In genomic region chr2:144114761-144115160, GRCh38 we compare ENCODE assay signal across 20 cellular contexts.
DNase-seq lines count a peak whose midpoint lies in the region; ATAC-seq and TF ChIP-seq lines count a peak whose summit lies in the region.
"Had no signal": no experiment of that assay in that cellular context is flagged by ENCODE, and none has a peak within 500 bp of the region (broad histone marks: within the 10 kb centered on the region; RNA-seq: fewer than 3 reads in every experiment).

No MANE protein-coding gene starts in this region.

- no peak overlapping the region for H3K56ac ChIP-seq in H9 (ENCODE audit: insufficient read length, low read depth, low read length)

- DNase-seq in SK-N-SH: no peak
- DNase-seq in LHCN-M2 (ENCODE audit: low read depth): peak; percentile 38
- peak; percentile 55 for DNase-seq in fibroblast of mammary gland (ENCODE audit: low read depth)
- peak; percentile 23 for DNase-seq in skeletal muscle cell (ENCODE audit: low read depth)
- DNase-seq in H9: no peak
- no peak for DNase-seq in CD1c-positive myeloid dendritic cell (ENCODE audit: extremely low spot score)
- DNase-seq: Caco-2; CD4-positive, CD25-positive, alpha-beta regulatory T cell; Karpas-422; NCI-H1105 treated with DMSO at 0.1 percent for 48 hours; NCI-H1694 treated with DMSO at 0.1 percent for 48 hours; NCI-H226; NCI-H82; SHP77 had no signal

- no peak overlapping the region for H3K18ac ChIP-seq in H9 (ENCODE audit: insufficient read length, low read depth, low read length)

- H3K23ac ChIP-seq in H9 (ENCODE audit: insufficient read length, low read depth, low read length): no peak overlapping the region

- no peak for TF ChIP-seq EP300 in SK-N-SH (IDR thresholded peaks at IDR 0.05; ENCODE audit: borderline replicate concordance in 1 of 2, low read depth in 1 of 2, low read length in 1 of 2)

- no peaks in the 10 kb centered on the region for H3K9me2 ChIP-seq in SK-N-SH

- no peak overlapping the region for H3K4me3 Mint-ChIP-seq in H9
- H3K4me3 Mint-ChIP-seq: B cell; CD4-positive, CD25-positive, alpha-beta regulatory T cell; IgD-negative memory B cell had no signal

- H2BK120ac ChIP-seq in H9 (ENCODE audit: low read depth, low read length, poor library complexity, severe bottlenecking): no peak overlapping the region

- no peak for ATAC-seq in SK-N-SH treated with all-trans-retinoic acid at 6 μM for 48 hours
- no peak for ATAC-seq in HG03135 (IDR thresholded peaks at IDR 0.05; ENCODE audit: unreplicated experiment)
- ATAC-seq: GM12878 had no signal

- H2AFZ ChIP-seq in SK-N-SH (ENCODE audit: low read depth) (no peak overlapping the region), H9 (ENCODE audit: low read length) (no peak overlapping the region)

- no peak overlapping the region for H3K9ac ChIP-seq in SK-N-SH
- H3K9ac ChIP-seq in H9 (ENCODE audit: extremely low read depth, insufficient read length, low read length): no peak overlapping the region

- no peaks in the 10 kb centered on the region for H3K36me3 ChIP-seq in SK-N-SH (replicated peaks in 1 of 2; ENCODE audit: control insufficient read depth in 1 of 2, insufficient read depth in 2 of 2, low read length in 1 of 2)

- H3K23me2 ChIP-seq in H9 (ENCODE audit: insufficient read length, low read depth, low read length, poor library complexity, severe bottlenecking): no peaks in the 10 kb centered on the region

- H3K4me3 ChIP-seq in SK-N-SH (ENCODE audit: low read depth in 2 of 2, low read length in 1 of 2) (no peak overlapping the region), fibroblast of mammary gland (ENCODE audit: control insufficient read depth, low read depth, low read length) (no peak overlapping the region), skeletal muscle cell (ENCODE audit: low read depth, low read length) (no peak overlapping the region)
- H3K4me3 ChIP-seq: GM12878 had no signal

- H3K27ac Mint-ChIP-seq in H9: no peak overlapping the region
- H3K27ac Mint-ChIP-seq: B cell, IgD-negative memory B cell had no signal

- no peak overlapping the region for H2AK5ac ChIP-seq in H9 (ENCODE audit: insufficient read length, low read length)

- WGBS in SK-N-SH (ENCODE audit: low lambda C conversion rate): 90% methylated on average over 1 of the region's 1 CpG
- no CpG with 5 or more reads among the region's 1 CpG for WGBS in H9 (ENCODE audit: extremely low coverage, insufficient read length, low lambda C conversion rate)

- H3K4me2 ChIP-seq in SK-N-SH: no peak overlapping the region
- no peak overlapping the region for H3K4me2 ChIP-seq in H9 (ENCODE audit: insufficient read depth, insufficient read length, low read length)

- peaks cover 24% of the 10 kb centered on the region for H3F3A ChIP-seq in SK-N-SH (replicated peaks; ENCODE audit: insufficient read depth)

- no peaks in the 10 kb centered on the region for H3K9me3 ChIP-seq in SK-N-SH
- no peaks in the 10 kb centered on the region for H3K9me3 ChIP-seq in H9 (ENCODE audit: control insufficient read depth, low read depth, low read length)
- H3K9me3 ChIP-seq: Caco-2 had no signal

- H3K4me1 ChIP-seq in SK-N-SH (ENCODE audit: control insufficient read depth in 1 of 2, insufficient read depth in 2 of 2, low read depth in 1 of 2, low read length in 1 of 2) (peaks cover 6 to 10% of the 10 kb centered on the region in 2 experiments; a peak in 3 of 4 replicates), H9 (ENCODE audit: insufficient read depth, low read length) (no peaks in the 10 kb centered on the region)
- H3K4me1 ChIP-seq: Caco-2 had no signal

- no peak overlapping the region for H4K91ac ChIP-seq in H9 (ENCODE audit: insufficient read length, low read depth, low read length)

- H3K36me3 Mint-ChIP-seq in H9 (ENCODE audit: insufficient read depth in 1 of 3, low read depth in 3 of 3): peaks cover 4 to 15% (median 9%) of the 10 kb centered on the region in 3 experiments; a peak in 5 of 7 replicates
- H3K36me3 Mint-ChIP-seq: CD4-positive, CD25-positive, alpha-beta regulatory T cell had no signal

- no peaks in the 10 kb centered on the region for H3K27me3 ChIP-seq in SK-N-SH (ENCODE audit: insufficient read depth)
- no peaks in the 10 kb centered on the region for H3K27me3 ChIP-seq in H9 (ENCODE audit: insufficient read depth, low read length)

- no peak for TF ChIP-seq CTCF in SK-N-SH (IDR thresholded peaks at IDR 0.05)
- TF ChIP-seq CTCF in fibroblast of mammary gland (conservative IDR thresholded peaks at IDR 0.05; ENCODE audit: control insufficient read depth, insufficient read depth, low read depth, low read length): no peak
- no peak for TF ChIP-seq CTCF in H9 (conservative IDR thresholded peaks at IDR 0.05)

- no peak overlapping the region for H3K14ac ChIP-seq in H9 (ENCODE audit: insufficient read depth, low read length)

- no peak overlapping the region for H2BK20ac ChIP-seq in H9 (ENCODE audit: low read depth, low read length, poor library complexity, severe bottlenecking)

- H4K5ac ChIP-seq in H9 (ENCODE audit: insufficient read length, low read depth, low read length): no peak overlapping the region

- H3K27me3 Mint-ChIP-seq in H9 (ENCODE audit: low read depth): no peaks in the 10 kb centered on the region
- H3K27me3 Mint-ChIP-seq: B cell; CD4-positive, CD25-positive, alpha-beta regulatory T cell; IgD-negative memory B cell had no signal

- CTCF ChIA-PET in SK-N-SH (lab: Yijun Ruan, JAX): no interaction called here

- H3T11ph ChIP-seq in H9 (ENCODE audit: low read length): no peak overlapping the region

- no peak overlapping the region for H2BK12ac ChIP-seq in H9 (ENCODE audit: insufficient read length, low read depth, low read length)

- no peak overlapping the region for H3K4ac ChIP-seq in H9 (ENCODE audit: low read depth, low read length)

- H2BK5ac ChIP-seq in H9 (ENCODE audit: insufficient read length, low read length): no peak overlapping the region

- peak overlapping the region in 1 of 2 experiments; percentile 47; a peak in 1 of 4 replicates for H3K27ac ChIP-seq in SK-N-SH (ENCODE audit: low read depth in 2 of 2, low read length in 1 of 2)
- no peak overlapping the region for H3K27ac ChIP-seq in H9 (ENCODE audit: insufficient read length, low read depth, low read length)
- H3K27ac ChIP-seq: 22Rv1 had no signal

- H3K4me1 Mint-ChIP-seq in H9: peaks cover 3% of the 10 kb centered on the region in 2 experiments; a peak in 2 of 4 replicates
- H3K4me1 Mint-ChIP-seq: B cell; CD4-positive, CD25-positive, alpha-beta regulatory T cell had no signal

- POLR2A ChIA-PET in SK-N-SH (lab: Yijun Ruan, JAX): no interaction called here

- H4K20me1 ChIP-seq in SK-N-SH (ENCODE audit: insufficient read depth): no peaks in the 10 kb centered on the region
- no peaks in the 10 kb centered on the region for H4K20me1 ChIP-seq in H9 (ENCODE audit: control insufficient read depth, insufficient read depth, insufficient read length)

- peaks cover 11% of the 10 kb centered on the region in 2 experiments; a peak in 4 of 5 replicates for H3K9me3 Mint-ChIP-seq in H9

- H4K8ac ChIP-seq in H9 (replicated peaks; ENCODE audit: insufficient read length, low read depth, low read length): no peak overlapping the region

- no peaks in the 10 kb centered on the region for H3K79me1 ChIP-seq in H9 (ENCODE audit: insufficient read depth, low read depth, low read length, poor library complexity, severe bottlenecking)

- no peaks in the 10 kb centered on the region for H3K79me2 ChIP-seq in SK-N-SH (ENCODE audit: insufficient read depth)
- no peaks in the 10 kb centered on the region for H3K79me2 ChIP-seq in H9 (ENCODE audit: insufficient read depth, low read length)

- no peak overlapping the region for H2BK15ac ChIP-seq in H9 (ENCODE audit: low read depth, low read length)

- TF ChIP-seq RAD21 in SK-N-SH (IDR thresholded peaks at IDR 0.05; ENCODE audit: low read length): no peak

TF ChIP-seq in SK-N-SH, 30 proteins besides CTCF, POLR2A, EP300 and RAD21 (continues in another document):
- peak; percentile 41 for TF ChIP-seq TCF12 (IDR thresholded peaks at IDR 0.05)
- no peak for TF ChIP-seq EZH2phosphoT487 (IDR thresholded peaks at IDR 0.05; ENCODE audit: borderline replicate concordance, low read depth)
- no peak for TF ChIP-seq NRF1 (IDR thresholded peaks at IDR 0.05; ENCODE audit: low read depth, low read length)
- TF ChIP-seq USF2 (IDR thresholded peaks at IDR 0.05; ENCODE audit: borderline replicate concordance, low read depth, low read length): no peak

TF ChIP-seq in SK-N-SH treated with all-trans-retinoic acid at 6 μM for 48 hours, 23 proteins besides CTCF, POLR2A, EP300 and RAD21 (continues in another document):
- no peak for TF ChIP-seq ZNF565 (CRISPR knock-in tag; conservative IDR thresholded peaks at IDR 0.05; ENCODE audit: low read depth)
- TF ChIP-seq ZNF8 (CRISPR knock-in tag; IDR thresholded peaks at IDR 0.05): no peak
- TF ChIP-seq ISL1 (CRISPR knock-in tag; IDR thresholded peaks at IDR 0.05): no peak
- TF ChIP-seq TOX (CRISPR knock-in tag; IDR thresholded peaks at IDR 0.05; ENCODE audit: borderline replicate concordance): no peak
- TF ChIP-seq CREB5 (CRISPR knock-in tag; IDR thresholded peaks at IDR 0.05; ENCODE audit: low read depth): no peak
- no peak for TF ChIP-seq ZFP3 (CRISPR knock-in tag; IDR thresholded peaks at IDR 0.05)
- TF ChIP-seq ESRRG (CRISPR knock-in tag; IDR thresholded peaks at IDR 0.05): no peak
- no peak for TF ChIP-seq PATZ1 (CRISPR knock-in tag; IDR thresholded peaks at IDR 0.05; ENCODE audit: borderline replicate concordance)

Comparison
In these comparisons a context has a peak if more than half of its experiments do, and no peak if none do; other contexts are left out.
1. DNase-seq: peak in LHCN-M2 (single experiment), fibroblast of mammary gland (single experiment) and skeletal muscle cell (single experiment); none in SK-N-SH (single experiment), H9 (single experiment) and CD1c-positive myeloid dendritic cell (single experiment).